Comparison of ENCODE assay signal across 24 cellular contexts in the genomic region with DNA sequence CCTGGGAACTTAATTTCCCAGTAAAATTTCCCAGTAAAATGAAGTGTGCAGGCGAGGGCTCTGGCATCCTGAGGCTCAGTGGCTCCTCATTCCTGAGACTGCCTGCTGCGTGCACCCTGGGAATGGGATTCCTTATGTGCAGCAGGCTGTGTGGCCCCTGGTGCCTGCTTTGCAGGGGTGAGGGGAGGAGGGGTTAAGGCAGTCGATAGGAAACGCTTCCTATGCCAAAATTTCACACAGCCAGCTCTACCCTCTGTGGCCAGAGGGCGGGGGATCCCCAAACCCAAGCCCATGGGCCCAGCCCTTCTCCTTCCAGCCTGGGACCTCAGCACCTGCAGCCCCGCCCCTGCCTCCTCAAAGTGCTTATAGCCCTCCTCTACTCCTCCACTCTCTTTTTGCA. TPM values are rescaled to one million over a fixed set of nuclear protein-coding genes. Genes with fewer than 3 reads are reported as not detected.
DNase-seq lines count a peak whose midpoint lies in the region; ATAC-seq and TF ChIP-seq lines count a peak whose summit lies in the region.
"Had no signal": no experiment of that assay in that cellular context is flagged by ENCODE, and none has a peak within 500 bp of the region (broad histone marks: within the 10 kb centered on the region; RNA-seq: fewer than 3 reads in every experiment).

No MANE protein-coding gene starts in this region.

- no peak overlapping the region for H4K5ac ChIP-seq in IMR-90 (ENCODE audit: low read depth, low read length)

- no peak overlapping the region for H2AK9ac ChIP-seq in IMR-90 (replicated peaks; ENCODE audit: low read depth, low read length, poor library complexity)

- no peak overlapping the region for H2BK5ac ChIP-seq in IMR-90 (ENCODE audit: low read depth, low read length, poor library complexity, severe bottlenecking)

- no peak overlapping the region for H3K23ac ChIP-seq in IMR-90 (ENCODE audit: low read depth, low read length)

- H3K4me3 Mint-ChIP-seq in activated naive CD8-positive, alpha-beta T cell treated with anti-CD3 and anti-CD28 coated beads, Interleukin-2, amount 10 ng/mL, durations not matched to agents 7 days and 5 days, result no peak overlapping the region
- H3K4me3 Mint-ChIP-seq in activated naive CD8-positive, alpha-beta T cell treated with anti-CD3 and anti-CD28 coated beads, Interleukin-2, amount 50 U/mL, for 24 hours, result no peak overlapping the region
- H3K4me3 Mint-ChIP-seq in T-helper 17 cell, result no peak overlapping the region
- no peak overlapping the region for H3K4me3 Mint-ChIP-seq in stimulated activated effector memory CD8-positive, alpha-beta T cell treated with anti-CD3 and anti-CD28 coated beads, Interleukin-12 subunit alpha, Interleukin-12 subunit beta, amount 100 ng/mL, for 72 hours
- H3K4me3 Mint-ChIP-seq: CD8-positive, alpha-beta memory T cell had no signal

- no peak overlapping the region for H3K4me2 ChIP-seq in IMR-90 (ENCODE audit: low read depth, low read length)
- H3K4me2 ChIP-seq in Karpas-422 (ENCODE audit: low read depth, low read length, poor library complexity, severe bottlenecking), result no peak overlapping the region
- H3K4me2 ChIP-seq: KMS-11, SK-N-SH had no signal

- H4K91ac ChIP-seq in IMR-90 (ENCODE audit: insufficient read depth, low read depth, low read length), result no peak overlapping the region

- H4K8ac ChIP-seq in IMR-90 (ENCODE audit: low read depth in 2 of 2, low read length in 2 of 2), result no peak overlapping the region

- dilution Hi-C loops in IMR-90 (cut with HindIII; ENCODE audit: low sequenced_read_pairs, unreplicated experiment), result no loop called here

- H3K27me3 Mint-ChIP-seq in activated naive CD8-positive, alpha-beta T cell treated with anti-CD3 and anti-CD28 coated beads, Interleukin-2, amount 10 ng/mL, durations not matched to agents 7 days and 5 days, result no peaks in the 10 kb centered on the region
- no peaks in the 10 kb centered on the region for H3K27me3 Mint-ChIP-seq in activated naive CD8-positive, alpha-beta T cell treated with anti-CD3 and anti-CD28 coated beads, Interleukin-2, amount 50 U/mL, for 24 hours
- no peaks in the 10 kb centered on the region for H3K27me3 Mint-ChIP-seq in T-helper 17 cell
- H3K27me3 Mint-ChIP-seq: CD8-positive, alpha-beta memory T cell had no signal

- ATAC-seq in activated naive CD8-positive, alpha-beta T cell treated with anti-CD3 and anti-CD28 coated beads, Interleukin-2, amount 10 ng/mL, durations not matched to agents 7 days and 5 days (ENCODE audit: low read depth), result no peak
- no peak for ATAC-seq in activated naive CD8-positive, alpha-beta T cell treated with anti-CD3 and anti-CD28 coated beads, Interleukin-2, amount 50 U/mL, for 24 hours
- ATAC-seq in IMR-90 (ENCODE audit: low read depth) (no peak), T-helper 17 cell (no peak), GM18502 (IDR thresholded peaks at IDR 0.05; ENCODE audit: poor library complexity, unreplicated experiment) (no peak), GM19467 (IDR thresholded peaks at IDR 0.05; ENCODE audit: unreplicated experiment) (no peak)
- no peak for ATAC-seq in stimulated activated effector memory CD8-positive, alpha-beta T cell treated with anti-CD3 and anti-CD28 coated beads, Interleukin-12 subunit alpha, Interleukin-12 subunit beta, amount 100 ng/mL, for 72 hours

- H2BK15ac ChIP-seq in IMR-90 (ENCODE audit: low read depth, low read length), result no peak overlapping the region

- no peak for DNase-seq in activated naive CD8-positive, alpha-beta T cell treated with anti-CD3 and anti-CD28 coated beads, Interleukin-2, amount 10 ng/mL, durations not matched to agents 7 days and 5 days
- DNase-seq in activated naive CD8-positive, alpha-beta T cell treated with anti-CD3 and anti-CD28 coated beads, Interleukin-2, amount 50 U/mL, for 24 hours, result no peak
- DNase-seq in IMR-90 (no peak), T-helper 17 cell (no peak), Karpas-422 (no peak)
- no peak for DNase-seq in stimulated activated effector memory CD8-positive, alpha-beta T cell treated with anti-CD3 and anti-CD28 coated beads, Interleukin-12 subunit alpha, Interleukin-12 subunit beta, amount 100 ng/mL, for 72 hours (ENCODE audit: low spot score in 2 of 2)
- DNase-seq: ACHN; C1 segment of cervical spinal cord; Calu3; CD8-positive, alpha-beta memory T cell; DMS153; NCI-H1105 treated with DMSO at 0.1 percent for 48 hours; NCI-H1694; NCI-H2081 treated with DMSO at 0.1 percent for 48 hours; NCI-H446 treated with DMSO at 0.1 percent for 48 hours; NCI-H526 treated with DMSO at 0.1 percent for 48 hours; SIG-M5; SK-N-SH had no signal

- intact Hi-C loops in IMR-90 (cut with micrococcal nuclease), result no loop called here

- no peak overlapping the region for H2AK5ac ChIP-seq in IMR-90 (ENCODE audit: low read depth, low read length)

- CTCF ChIA-PET in IMR-90 (lab: Yijun Ruan, JAX), result interaction anchor here (1.4 kb wide), 1 partner anchor 14 kb away, joined by 3 read pairs; no protein-coding TSS in a partner anchor

- in situ Hi-C loops in IMR-90 (cut with MboI; ENCODE audit: low sequenced_read_pairs), result no loop called here

- H4K20me1 ChIP-seq in IMR-90 (ENCODE audit: insufficient read depth, low read length) (no peaks in the 10 kb centered on the region), Karpas-422 (ENCODE audit: insufficient read depth, low read depth, low read length) (no peaks in the 10 kb centered on the region)

- H3K27me3 ChIP-seq in IMR-90 (ENCODE audit: control insufficient read depth, insufficient read depth, low read length) (peaks cover 3% of the 10 kb centered on the region; the same call in 1 of the 2 replicates), Karpas-422 (ENCODE audit: low read length) (no peaks in the 10 kb centered on the region)

- no peak for TF ChIP-seq POLR2A in IMR-90 (IDR thresholded peaks at IDR 0.05; ENCODE audit: low read depth, low read length)

- no peaks in the 10 kb centered on the region for H3K9me3 Mint-ChIP-seq in activated naive CD8-positive, alpha-beta T cell treated with anti-CD3 and anti-CD28 coated beads, Interleukin-2, amount 10 ng/mL, durations not matched to agents 7 days and 5 days
- no peaks in the 10 kb centered on the region for H3K9me3 Mint-ChIP-seq in activated naive CD8-positive, alpha-beta T cell treated with anti-CD3 and anti-CD28 coated beads, Interleukin-2, amount 50 U/mL, for 24 hours
- H3K9me3 Mint-ChIP-seq in stimulated activated effector memory CD8-positive, alpha-beta T cell treated with anti-CD3 and anti-CD28 coated beads, Interleukin-12 subunit alpha, Interleukin-12 subunit beta, amount 100 ng/mL, for 72 hours, result no peaks in the 10 kb centered on the region
- H3K9me3 Mint-ChIP-seq: CD8-positive, alpha-beta memory T cell had no signal

- H3K79me2 ChIP-seq in Karpas-422 (ENCODE audit: low read length), result no peaks in the 10 kb centered on the region

- peaks cover 4% of the 10 kb centered on the region for H3K9me1 ChIP-seq in IMR-90 (ENCODE audit: insufficient read depth, low read length)

- H3K4ac ChIP-seq in IMR-90 (ENCODE audit: low read depth, low read length), result no peak overlapping the region

- no TSS peak for BruUV-seq in IMR-90 (replicated peaks; lab: Mats Ljungman, UMichigan)

- H2AFZ ChIP-seq in IMR-90 (replicated peaks; ENCODE audit: low read length, poor library complexity), result peak overlapping the region; percentile 49
- H2AFZ ChIP-seq in Karpas-422 (ENCODE audit: low read length), result no peak overlapping the region

- no peaks in the 10 kb centered on the region for H3K79me1 ChIP-seq in IMR-90 (ENCODE audit: low read depth in 1 of 2, low read length in 2 of 2)

- H3K27ac ChIP-seq in IMR-90 (ENCODE audit: insufficient read depth, low read length), result no peak overlapping the region
- H3K27ac ChIP-seq in Karpas-422 (ENCODE audit: low read length), result no peak overlapping the region
- H3K27ac ChIP-seq: 22Rv1, KMS-11 had no signal

- 80% methylated on average over 1 of the region's 6 CpGs; no CpG with 5 or more reads in 1 of the 2 experiments for WGBS in IMR-90 (ENCODE audit: extremely low coverage in 2 of 2, insufficient read length in 1 of 2), 2 experiments

- POLR2A ChIA-PET in activated naive CD8-positive, alpha-beta T cell treated with anti-CD3 and anti-CD28 coated beads, Interleukin-2, amount 10 ng/mL, durations not matched to agents 7 days and 5 days (lab: Charles Lee), result no interaction called here
- POLR2A ChIA-PET in IMR-90 (lab: Charles Lee; ENCODE audit: unreplicated experiment), result no interaction called here

- H2BK120ac ChIP-seq in IMR-90 (ENCODE audit: low read depth, low read length), result no peak overlapping the region

- no peaks in the 10 kb centered on the region for H3K9me3 ChIP-seq in IMR-90 (ENCODE audit: control insufficient read depth, insufficient read depth, low read length)
- H3K9me3 ChIP-seq in T-helper 17 cell (ENCODE audit: control insufficient read depth, low read length, poor library complexity, severe bottlenecking), result no peaks in the 10 kb centered on the region
- H3K9me3 ChIP-seq in Karpas-422 (ENCODE audit: low read length), result no peaks in the 10 kb centered on the region
- H3K9me3 ChIP-seq: SK-N-SH had no signal

- H3K27ac Mint-ChIP-seq in activated naive CD8-positive, alpha-beta T cell treated with anti-CD3 and anti-CD28 coated beads, Interleukin-2, amount 10 ng/mL, durations not matched to agents 7 days and 5 days, result peak overlapping the region; percentile 63
- no peak overlapping the region for H3K27ac Mint-ChIP-seq in activated naive CD8-positive, alpha-beta T cell treated with anti-CD3 and anti-CD28 coated beads, Interleukin-2, amount 50 U/mL, for 24 hours
- H3K27ac Mint-ChIP-seq in T-helper 17 cell, result peak overlapping the region; percentile 4
- peak overlapping the region; percentile 78 for H3K27ac Mint-ChIP-seq in stimulated activated effector memory CD8-positive, alpha-beta T cell treated with anti-CD3 and anti-CD28 coated beads, Interleukin-12 subunit alpha, Interleukin-12 subunit beta, amount 100 ng/mL, for 72 hours

- H3K36me3 ChIP-seq in IMR-90 (ENCODE audit: control insufficient read depth, insufficient read depth, low read length), result no peaks in the 10 kb centered on the region
- no peaks in the 10 kb centered on the region for H3K36me3 ChIP-seq in Karpas-422 (ENCODE audit: insufficient read depth, low read length)

- TF ChIP-seq CTCF in IMR-90 (conservative IDR thresholded peaks at IDR 0.05; ENCODE audit: low read depth, low read length), result no peak

- H3K9ac ChIP-seq in IMR-90 (ENCODE audit: low read depth, low read length), result no peak overlapping the region
- H3K9ac ChIP-seq in Karpas-422 (ENCODE audit: low read length), result no peak overlapping the region
- H3K9ac ChIP-seq: KMS-11, SK-N-SH had no signal

- no peak for TF ChIP-seq RAD21 in IMR-90 (IDR thresholded peaks at IDR 0.05; ENCODE audit: low read length)

- H3K56ac ChIP-seq in IMR-90 (ENCODE audit: extremely low read depth, insufficient read depth, low read length), result no peak overlapping the region

- no peak overlapping the region for H2BK20ac ChIP-seq in IMR-90 (ENCODE audit: low read depth, low read length)

- H3K4me1 ChIP-seq in IMR-90 (ENCODE audit: control insufficient read depth, insufficient read depth, low read length) (no peaks in the 10 kb centered on the region), Karpas-422 (ENCODE audit: low read length) (no peaks in the 10 kb centered on the region)

- no peaks in the 10 kb centered on the region for H3K36me3 Mint-ChIP-seq in activated naive CD8-positive, alpha-beta T cell treated with anti-CD3 and anti-CD28 coated beads, Interleukin-2, amount 10 ng/mL, durations not matched to agents 7 days and 5 days
- H3K36me3 Mint-ChIP-seq in activated naive CD8-positive, alpha-beta T cell treated with anti-CD3 and anti-CD28 coated beads, Interleukin-2, amount 50 U/mL, for 24 hours (ENCODE audit: low read depth), result no peaks in the 10 kb centered on the region
- peaks cover 2% of the 10 kb centered on the region for H3K36me3 Mint-ChIP-seq in T-helper 17 cell (ENCODE audit: low read depth)
- peaks cover 6% of the 10 kb centered on the region for H3K36me3 Mint-ChIP-seq in stimulated activated effector memory CD8-positive, alpha-beta T cell treated with anti-CD3 and anti-CD28 coated beads, Interleukin-12 subunit alpha, Interleukin-12 subunit beta, amount 100 ng/mL, for 72 hours

- H3K18ac ChIP-seq in IMR-90 (ENCODE audit: low read depth, low read length), result no peak overlapping the region

- H3K14ac ChIP-seq in IMR-90 (replicated peaks; ENCODE audit: low read depth, low read length), result no peak overlapping the region

- H3K4me3 ChIP-seq in IMR-90 (ENCODE audit: insufficient read depth, low read depth, low read length) (no peak overlapping the region), Karpas-422 (ENCODE audit: low read length) (no peak overlapping the region)

- H3K4me1 Mint-ChIP-seq in activated naive CD8-positive, alpha-beta T cell treated with anti-CD3 and anti-CD28 coated beads, Interleukin-2, amount 10 ng/mL, durations not matched to agents 7 days and 5 days, result peaks cover 11% of the 10 kb centered on the region
- no peaks in the 10 kb centered on the region for H3K4me1 Mint-ChIP-seq in activated naive CD8-positive, alpha-beta T cell treated with anti-CD3 and anti-CD28 coated beads, Interleukin-2, amount 50 U/mL, for 24 hours
- peaks cover 3% of the 10 kb centered on the region for H3K4me1 Mint-ChIP-seq in T-helper 17 cell
- H3K4me1 Mint-ChIP-seq in stimulated activated effector memory CD8-positive, alpha-beta T cell treated with anti-CD3 and anti-CD28 coated beads, Interleukin-12 subunit alpha, Interleukin-12 subunit beta, amount 100 ng/mL, for 72 hours, result peaks cover 6% of the 10 kb centered on the region
- H3K4me1 Mint-ChIP-seq: CD8-positive, alpha-beta memory T cell had no signal

- H3K9me2 ChIP-seq in Karpas-422 (replicated peaks; ENCODE audit: insufficient read depth, low read length), result no peaks in the 10 kb centered on the region
- H3K9me2 ChIP-seq: SK-N-SH had no signal

RNA-seq across cellular contexts. Expression of a gene that starts 12.1 kb away (rescaled TPM):
- total RNA-seq in activated naive CD8-positive, alpha-beta T cell treated with anti-CD3 and anti-CD28 coated beads, Interleukin-2, amount 10 ng/mL, durations not matched to agents 7 days and 5 days, result 1 to 10 TPM; 1.6 to 2.0 TPM
- total RNA-seq in IMR-90 (2012; rRNA removed), result 0.18 and 0.28 TPM in 2 replicates
- polyA plus RNA-seq in IMR-90 (2012; rRNA removed), result 0.46 and 0.67 TPM in 2 replicates
- polyA plus RNA-seq in IMR-90 (2012; cell fraction: cytosol; rRNA removed), result 0.55 and 0.81 TPM in 2 replicates
- 1.1 and 2.3 TPM in 2 replicates for polyA plus RNA-seq in IMR-90 (2012; cell fraction: nucleus; rRNA removed; ENCODE audit: low replicate concordance)
- 1 to 10 TPM in 1 of 2 donors, under 1 TPM in 1; 0.86 to 1.3 TPM for total RNA-seq in T-helper 17 cell
- 0.22 and 0.43 TPM in 2 replicates for total RNA-seq in Karpas-422 (2014; rRNA removed; shearing (Covaris generic); ENCODE audit: low replicate concordance)
- total RNA-seq: H4 had no signal
- polyA plus RNA-seq: CD8-positive, alpha-beta memory T cell had no signal

RNA-seq across cellular contexts. Expression of a gene that starts 38.6 kb away (rescaled TPM):
- not detected for total RNA-seq in activated naive CD8-positive, alpha-beta T cell treated with anti-CD3 and anti-CD28 coated beads, Interleukin-2, amount 10 ng/mL, durations not matched to agents 7 days and 5 days
- not detected in 2 replicates for total RNA-seq in IMR-90 (2012; rRNA removed)
- polyA plus RNA-seq in IMR-90 (2012; rRNA removed), result not detected in 2 replicates
- 0.08 and 0.21 TPM in 2 replicates for polyA plus RNA-seq in IMR-90 (2012; cell fraction: cytosol; rRNA removed)
- polyA plus RNA-seq in IMR-90 (2012; cell fraction: nucleus; rRNA removed; ENCODE audit: low replicate concordance), result not detected in 2 replicates
- total RNA-seq in T-helper 17 cell, result not detected
- total RNA-seq in Karpas-422 (2014; rRNA removed; shearing (Covaris generic); ENCODE audit: low replicate concordance), result not detected in 2 replicates
- total RNA-seq: Calu3, Daoy, H4 had no signal
- polyA plus RNA-seq: CD8-positive, alpha-beta memory T cell; SK-N-SH had no signal

RNA-seq across cellular contexts. Expression of a gene that starts 59.0 kb away (rescaled TPM):
- 100 to 1,000 TPM in 1 of 2 experiments, 10 to 100 TPM in 1; 94.6 to 103 TPM for total RNA-seq in activated naive CD8-positive, alpha-beta T cell treated with anti-CD3 and anti-CD28 coated beads, Interleukin-2, amount 10 ng/mL, durations not matched to agents 7 days and 5 days
- total RNA-seq in IMR-90 (2012; rRNA removed) (3.9 and 6.1 TPM in 2 replicates), T-helper 17 cell (10 to 100 TPM; 72.2 to 91.4 TPM)
- polyA plus RNA-seq in IMR-90 (2012; rRNA removed), result 10.3 TPM in 2 replicates
- polyA plus RNA-seq in IMR-90 (2012; cell fraction: cytosol; rRNA removed), result 2.1 and 4.1 TPM in 2 replicates
- 109 and 145 TPM in 2 replicates for polyA plus RNA-seq in IMR-90 (2012; cell fraction: nucleus; rRNA removed; ENCODE audit: low replicate concordance)
- 76.6 and 88.0 TPM in 2 replicates for total RNA-seq in Karpas-422 (2014; rRNA removed; shearing (Covaris generic); ENCODE audit: low replicate concordance)

Comparison
In these comparisons a context has a peak if more than half of its experiments do, and no peak if none do; other contexts are left out.
1. RNA of a gene that starts 59.0 kb away (total RNA-seq): 94.6 to 103 TPM in activated naive CD8-positive, alpha-beta T cell treated with anti-CD3 and anti-CD28 coated beads, Interleukin-2, amount 10 ng/mL, durations not matched to agents 7 days and 5 days, 72.2 to 91.4 TPM in T-helper 17 cell and 76.6 to 88.0 TPM in Karpas-422; 3.9 to 6.1 TPM in IMR-90; every median in the first group is over 10 times any median in the second.